In the genomic region with DNA sequence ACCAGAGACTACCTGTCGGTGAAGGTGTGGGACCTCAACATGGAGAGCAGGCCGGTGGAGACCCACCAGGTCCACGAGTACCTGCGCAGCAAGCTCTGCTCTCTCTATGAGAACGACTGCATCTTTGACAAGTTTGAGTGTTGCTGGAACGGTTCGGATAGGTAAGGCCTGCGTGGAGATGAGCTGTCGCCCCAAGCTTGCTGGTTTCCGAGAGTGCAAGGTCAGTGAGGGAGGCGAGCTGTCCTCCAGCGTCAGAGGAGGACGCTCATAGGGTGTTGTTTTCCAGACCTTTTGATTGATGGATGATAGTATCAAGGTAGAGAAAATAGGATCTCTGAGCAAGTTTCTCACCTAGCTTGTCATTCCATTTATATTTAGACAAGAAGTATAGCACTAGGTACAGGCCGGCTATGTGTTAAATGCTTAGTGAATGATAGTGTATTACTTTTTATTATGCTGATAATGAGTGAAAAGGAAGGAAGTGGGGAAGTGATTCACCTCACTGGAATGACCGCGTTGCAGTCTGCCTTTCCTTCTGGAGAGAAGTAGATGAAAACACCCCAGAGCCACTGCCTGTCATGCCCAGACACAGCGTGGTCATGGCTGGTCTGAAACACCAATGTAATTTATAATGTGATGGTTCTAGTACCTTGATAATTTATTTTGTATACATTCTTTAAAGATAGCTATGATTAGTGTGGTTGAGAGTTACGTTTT, we compare ENCODE assay signal across 13 cellular contexts. TPM values are rescaled to one million over a fixed set of nuclear protein-coding genes. Genes with fewer than 3 reads are reported as not detected.
DNase-seq lines count a peak whose midpoint lies in the region; ATAC-seq and TF ChIP-seq lines count a peak whose summit lies in the region.
"Had no signal": no experiment of that assay in that cellular context is flagged by ENCODE, and none has a peak within 500 bp of the region (broad histone marks: within the 10 kb centered on the region; RNA-seq: fewer than 3 reads in every experiment).

No MANE protein-coding gene starts in this region.

- no peaks in the 10 kb centered on the region for H3K27me3 ChIP-seq in naive thymus-derived CD4-positive, alpha-beta T cell (ENCODE audit: control insufficient read depth in 2 of 2, insufficient read depth in 2 of 2, low read length in 2 of 2)

- intact Hi-C loops in naive thymus-derived CD4-positive, alpha-beta T cell (cut with micrococcal nuclease): no loop called here

- ATAC-seq in WTC11: no peak
- no peak for ATAC-seq in GM18505 (IDR thresholded peaks at IDR 0.05; ENCODE audit: unreplicated experiment)
- no peak for ATAC-seq in naive thymus-derived CD4-positive, alpha-beta T cell
- ATAC-seq: activated CD4-positive, CD25-positive, alpha-beta regulatory T cell treated with anti-CD3 and anti-CD28 coated beads, Interleukin-2, amount 50 U/mL, for 24 hours; sciatic nerve had no signal

- TF ChIP-seq POLR2A in GM18505 (IDR thresholded peaks at IDR 0.05; ENCODE audit: borderline replicate concordance, extremely low read depth, insufficient read depth, insufficient read length): no peak

- in situ Hi-C loops in ACHN (cut with HindIII; ENCODE audit: low pct_ligation_motif_present, low pct_unique_long_range_greater_than_20kb, low sequenced_read_pairs): no loop called here

- no peaks in the 10 kb centered on the region for H3K4me1 Mint-ChIP-seq in WTC11
- H3K4me1 Mint-ChIP-seq in naive thymus-derived CD4-positive, alpha-beta T cell: peaks cover 5 to 13% (median 10%) of the 10 kb centered on the region in 7 donors

- H3K4me3 Mint-ChIP-seq in WTC11: no peak overlapping the region
- H3K4me3 Mint-ChIP-seq in naive thymus-derived CD4-positive, alpha-beta T cell: no peak overlapping the region
- H3K4me3 Mint-ChIP-seq: activated naive CD8-positive, alpha-beta T cell had no signal

- peaks cover 69% of the 10 kb centered on the region for H3K36me3 Mint-ChIP-seq in WTC11
- H3K36me3 Mint-ChIP-seq in naive thymus-derived CD4-positive, alpha-beta T cell: peaks cover 8 to 62% (median 21%) of the 10 kb centered on the region in 5 donors

- no peaks in the 10 kb centered on the region for H3K27me3 Mint-ChIP-seq in WTC11 (ENCODE audit: low read depth)
- H3K27me3 Mint-ChIP-seq in naive thymus-derived CD4-positive, alpha-beta T cell: no peaks in the 10 kb centered on the region
- H3K27me3 Mint-ChIP-seq: activated naive CD8-positive, alpha-beta T cell had no signal

- no peaks in the 10 kb centered on the region for H3K9me3 ChIP-seq in naive thymus-derived CD4-positive, alpha-beta T cell (ENCODE audit: control insufficient read depth in 2 of 3, low read length in 3 of 3)

- H3K27ac Mint-ChIP-seq in WTC11: 0 out of 2 replicates have a peak overlapping the region, but pooled peaks have one; percentile 16
- H3K27ac Mint-ChIP-seq in naive thymus-derived CD4-positive, alpha-beta T cell: peak overlapping the region in 1 of 9 donors; percentile 46
- H3K27ac Mint-ChIP-seq: activated naive CD8-positive, alpha-beta T cell had no signal

- H3K9me3 Mint-ChIP-seq in WTC11: 0 out of 2 replicates have a peak, but pooled peaks cover 3% of the 10 kb centered on the region
- H3K9me3 Mint-ChIP-seq in naive thymus-derived CD4-positive, alpha-beta T cell: peaks cover 0 to 1% (median 0%) of the 10 kb centered on the region in 11 donors

- POLR2A ChIA-PET in WTC11 (lab: Charles Lee): no interaction called here
- POLR2A ChIA-PET in naive thymus-derived CD4-positive, alpha-beta T cell (lab: Charles Lee): interaction anchor here (0.5 to 1.5 kb wide), 2 partner anchors 31 to 40 kb away, joined by 3 read pairs; no protein-coding TSS in a partner anchor

- H3K4me3 ChIP-seq in naive thymus-derived CD4-positive, alpha-beta T cell (ENCODE audit: low read length): no peak overlapping the region
- H3K4me3 ChIP-seq: lung had no signal

- H3K4me1 ChIP-seq in naive thymus-derived CD4-positive, alpha-beta T cell (ENCODE audit: control insufficient read depth in 2 of 2, insufficient read depth in 2 of 2, low read length in 2 of 2): no peaks in the 10 kb centered on the region

- peak; percentile 78 for DNase-seq in ACHN
- DNase-seq in HK-2 (ENCODE audit: unreplicated experiment): peak; percentile 61
- no peak for DNase-seq in WTC11 (ENCODE audit: low spot score)
- DNase-seq in glomerular visceral epithelial cell (ENCODE audit: extremely low spot score): peak; percentile 75
- no peak for DNase-seq in AML-193 (lab: John Stamatoyannopoulos, UW)
- DNase-seq in occipital lobe (lab: John Stamatoyannopoulos, UW): no peak
- DNase-seq in naive thymus-derived CD4-positive, alpha-beta T cell: no peak
- DNase-seq: NCI-H1417 had no signal

- CTCF ChIA-PET in WTC11 (lab: Charles Lee): interaction anchor here (1.1 to 1.6 kb wide), 2 partner anchors 14 to 75 kb away, joined by 3 to 5 read pairs; no protein-coding TSS in a partner anchor
- CTCF ChIA-PET in naive thymus-derived CD4-positive, alpha-beta T cell (lab: Charles Lee): no interaction called here

- H3K36me3 ChIP-seq in naive thymus-derived CD4-positive, alpha-beta T cell (ENCODE audit: control insufficient read depth in 2 of 3, insufficient read depth in 3 of 3, low read length in 3 of 3): peaks cover 0 to 80% (median 9%) of the 10 kb centered on the region in 3 experiments

- H3K27ac ChIP-seq in naive thymus-derived CD4-positive, alpha-beta T cell (ENCODE audit: low read depth, low read length): no peak overlapping the region

- no peak for TF ChIP-seq CTCF in WTC11 (IDR thresholded peaks at IDR 0.05)

TF ChIP-seq in WTC11, 78 proteins besides CTCF, POLR2A, EP300 and RAD21 (continues in another document):
- TF ChIP-seq, protein P1, sequence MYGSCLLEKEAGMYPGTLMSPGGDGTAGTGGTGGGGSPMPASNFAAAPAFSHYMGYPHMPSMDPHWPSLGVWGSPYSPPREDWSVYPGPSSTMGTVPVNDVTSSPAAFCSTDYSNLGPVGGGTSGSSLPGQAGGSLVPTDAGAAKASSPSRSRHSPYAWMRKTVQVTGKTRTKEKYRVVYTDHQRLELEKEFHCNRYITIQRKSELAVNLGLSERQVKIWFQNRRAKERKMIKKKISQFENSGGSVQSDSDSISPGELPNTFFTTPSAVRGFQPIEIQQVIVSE (CRISPR knock-in tag; IDR thresholded peaks at IDR 0.05; ENCODE audit: borderline replicate concordance): no peak
- TF ChIP-seq TEAD4 (CRISPR knock-in tag; IDR thresholded peaks at IDR 0.05) (no peak), ZBTB21 (CRISPR knock-in tag; IDR thresholded peaks at IDR 0.05; ENCODE audit: borderline replicate concordance) (no peak), MXD4 (CRISPR knock-in tag; IDR thresholded peaks at IDR 0.05; ENCODE audit: borderline replicate concordance) (no peak), NR1H2 (CRISPR knock-in tag; IDR thresholded peaks at IDR 0.05) (no peak), NR3C1 (CRISPR knock-in tag; conservative IDR thresholded peaks at IDR 0.05; ENCODE audit: low read depth) (no peak), MYBL2 (CRISPR knock-in tag; IDR thresholded peaks at IDR 0.05) (no peak), ZNF138 (CRISPR knock-in tag; conservative IDR thresholded peaks at IDR 0.05) (no peak), ZNF317 (CRISPR knock-in tag; IDR thresholded peaks at IDR 0.05; ENCODE audit: borderline replicate concordance, low read depth) (no peak), ZNF671 (CRISPR knock-in tag; IDR thresholded peaks at IDR 0.05) (no peak), OVOL2 (CRISPR knock-in tag; IDR thresholded peaks at IDR 0.05; ENCODE audit: borderline replicate concordance) (no peak), ZNF423 (CRISPR knock-in tag; IDR thresholded peaks at IDR 0.05) (no peak)
- TF ChIP-seq, protein P2, sequence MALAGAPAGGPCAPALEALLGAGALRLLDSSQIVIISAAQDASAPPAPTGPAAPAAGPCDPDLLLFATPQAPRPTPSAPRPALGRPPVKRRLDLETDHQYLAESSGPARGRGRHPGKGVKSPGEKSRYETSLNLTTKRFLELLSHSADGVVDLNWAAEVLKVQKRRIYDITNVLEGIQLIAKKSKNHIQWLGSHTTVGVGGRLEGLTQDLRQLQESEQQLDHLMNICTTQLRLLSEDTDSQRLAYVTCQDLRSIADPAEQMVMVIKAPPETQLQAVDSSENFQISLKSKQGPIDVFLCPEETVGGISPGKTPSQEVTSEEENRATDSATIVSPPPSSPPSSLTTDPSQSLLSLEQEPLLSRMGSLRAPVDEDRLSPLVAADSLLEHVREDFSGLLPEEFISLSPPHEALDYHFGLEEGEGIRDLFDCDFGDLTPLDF (CRISPR knock-in tag; IDR thresholded peaks at IDR 0.05): no peak
- TF ChIP-seq, protein P3, sequence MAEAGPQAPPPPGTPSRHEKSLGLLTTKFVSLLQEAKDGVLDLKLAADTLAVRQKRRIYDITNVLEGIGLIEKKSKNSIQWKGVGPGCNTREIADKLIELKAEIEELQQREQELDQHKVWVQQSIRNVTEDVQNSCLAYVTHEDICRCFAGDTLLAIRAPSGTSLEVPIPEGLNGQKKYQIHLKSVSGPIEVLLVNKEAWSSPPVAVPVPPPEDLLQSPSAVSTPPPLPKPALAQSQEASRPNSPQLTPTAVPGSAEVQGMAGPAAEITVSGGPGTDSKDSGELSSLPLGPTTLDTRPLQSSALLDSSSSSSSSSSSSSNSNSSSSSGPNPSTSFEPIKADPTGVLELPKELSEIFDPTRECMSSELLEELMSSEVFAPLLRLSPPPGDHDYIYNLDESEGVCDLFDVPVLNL (CRISPR knock-in tag; IDR thresholded peaks at IDR 0.05; ENCODE audit: borderline replicate concordance, low read depth): no peak
- TF ChIP-seq, protein P4, sequence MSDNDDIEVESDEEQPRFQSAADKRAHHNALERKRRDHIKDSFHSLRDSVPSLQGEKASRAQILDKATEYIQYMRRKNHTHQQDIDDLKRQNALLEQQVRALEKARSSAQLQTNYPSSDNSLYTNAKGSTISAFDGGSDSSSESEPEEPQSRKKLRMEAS (CRISPR knock-in tag; IDR thresholded peaks at IDR 0.05): no peak
- TF ChIP-seq, protein P5, sequence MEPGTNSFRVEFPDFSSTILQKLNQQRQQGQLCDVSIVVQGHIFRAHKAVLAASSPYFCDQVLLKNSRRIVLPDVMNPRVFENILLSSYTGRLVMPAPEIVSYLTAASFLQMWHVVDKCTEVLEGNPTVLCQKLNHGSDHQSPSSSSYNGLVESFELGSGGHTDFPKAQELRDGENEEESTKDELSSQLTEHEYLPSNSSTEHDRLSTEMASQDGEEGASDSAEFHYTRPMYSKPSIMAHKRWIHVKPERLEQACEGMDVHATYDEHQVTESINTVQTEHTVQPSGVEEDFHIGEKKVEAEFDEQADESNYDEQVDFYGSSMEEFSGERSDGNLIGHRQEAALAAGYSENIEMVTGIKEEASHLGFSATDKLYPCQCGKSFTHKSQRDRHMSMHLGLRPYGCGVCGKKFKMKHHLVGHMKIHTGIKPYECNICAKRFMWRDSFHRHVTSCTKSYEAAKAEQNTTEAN (CRISPR knock-in tag; IDR thresholded peaks at IDR 0.05): no peak

RNA-seq across cellular contexts. Expression of a gene that starts 33.9 kb away (rescaled TPM):
- total RNA-seq in WTC11 (2021) (113 to 203 TPM (median 189 TPM) in 3 replicates), occipital lobe (35.1 TPM)
- 10 to 100 TPM; 17.7 to 81.7 (median 39.3) TPM for total RNA-seq in naive thymus-derived CD4-positive, alpha-beta T cell
- 10 to 100 TPM; 40.5 to 41.5 TPM for polyA plus RNA-seq in naive thymus-derived CD4-positive, alpha-beta T cell

RNA-seq across cellular contexts. Expression of a gene that starts 47.0 kb away (rescaled TPM):
- total RNA-seq in WTC11 (2021): 28.7 to 33.2 TPM (median 30.0 TPM) in 3 replicates
- total RNA-seq in occipital lobe: 64.1 TPM
- total RNA-seq in naive thymus-derived CD4-positive, alpha-beta T cell: 10 to 100 TPM; 37.1 to 61.3 (median 40.1) TPM
- polyA plus RNA-seq in naive thymus-derived CD4-positive, alpha-beta T cell: 10 to 100 TPM; 35.0 to 47.4 TPM

Comparison
In these comparisons a context has a peak if more than half of its experiments do, and no peak if none do; other contexts are left out.
1. DNase-seq: peak in ACHN (single experiment), HK-2 (single experiment) and glomerular visceral epithelial cell (single experiment); none in WTC11 (single experiment), AML-193 (0 of 2), occipital lobe (single experiment) and naive thymus-derived CD4-positive, alpha-beta T cell (0 of 9).